Comparison of ENCODE assay signal across 1 cellular context in the genomic region with DNA sequence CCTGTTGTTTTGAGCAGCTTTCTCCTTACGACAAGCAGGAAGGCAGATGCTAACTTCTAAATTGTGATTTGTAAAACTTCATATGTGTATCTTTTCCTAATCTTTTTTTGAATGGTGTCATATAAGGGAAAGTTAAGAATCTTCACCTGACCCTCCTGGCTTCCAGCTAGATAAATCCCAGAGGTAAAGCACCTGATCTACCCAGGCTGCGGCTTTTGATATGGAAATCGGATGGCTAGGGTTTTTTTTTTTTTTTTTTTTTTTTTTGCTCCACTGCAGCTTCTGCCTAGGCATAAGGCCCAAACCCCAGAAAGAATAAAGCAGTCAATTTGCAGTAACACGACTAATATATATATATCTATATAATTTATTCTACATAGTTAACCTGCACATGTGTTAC.
TF ChIP-seq lines count a peak whose summit lies in the region.

No MANE protein-coding gene starts in this region.

TF ChIP-seq in WTC11, 78 proteins besides CTCF, POLR2A, EP300 and RAD21 (continued from another document):
- TF ChIP-seq, protein P1, sequence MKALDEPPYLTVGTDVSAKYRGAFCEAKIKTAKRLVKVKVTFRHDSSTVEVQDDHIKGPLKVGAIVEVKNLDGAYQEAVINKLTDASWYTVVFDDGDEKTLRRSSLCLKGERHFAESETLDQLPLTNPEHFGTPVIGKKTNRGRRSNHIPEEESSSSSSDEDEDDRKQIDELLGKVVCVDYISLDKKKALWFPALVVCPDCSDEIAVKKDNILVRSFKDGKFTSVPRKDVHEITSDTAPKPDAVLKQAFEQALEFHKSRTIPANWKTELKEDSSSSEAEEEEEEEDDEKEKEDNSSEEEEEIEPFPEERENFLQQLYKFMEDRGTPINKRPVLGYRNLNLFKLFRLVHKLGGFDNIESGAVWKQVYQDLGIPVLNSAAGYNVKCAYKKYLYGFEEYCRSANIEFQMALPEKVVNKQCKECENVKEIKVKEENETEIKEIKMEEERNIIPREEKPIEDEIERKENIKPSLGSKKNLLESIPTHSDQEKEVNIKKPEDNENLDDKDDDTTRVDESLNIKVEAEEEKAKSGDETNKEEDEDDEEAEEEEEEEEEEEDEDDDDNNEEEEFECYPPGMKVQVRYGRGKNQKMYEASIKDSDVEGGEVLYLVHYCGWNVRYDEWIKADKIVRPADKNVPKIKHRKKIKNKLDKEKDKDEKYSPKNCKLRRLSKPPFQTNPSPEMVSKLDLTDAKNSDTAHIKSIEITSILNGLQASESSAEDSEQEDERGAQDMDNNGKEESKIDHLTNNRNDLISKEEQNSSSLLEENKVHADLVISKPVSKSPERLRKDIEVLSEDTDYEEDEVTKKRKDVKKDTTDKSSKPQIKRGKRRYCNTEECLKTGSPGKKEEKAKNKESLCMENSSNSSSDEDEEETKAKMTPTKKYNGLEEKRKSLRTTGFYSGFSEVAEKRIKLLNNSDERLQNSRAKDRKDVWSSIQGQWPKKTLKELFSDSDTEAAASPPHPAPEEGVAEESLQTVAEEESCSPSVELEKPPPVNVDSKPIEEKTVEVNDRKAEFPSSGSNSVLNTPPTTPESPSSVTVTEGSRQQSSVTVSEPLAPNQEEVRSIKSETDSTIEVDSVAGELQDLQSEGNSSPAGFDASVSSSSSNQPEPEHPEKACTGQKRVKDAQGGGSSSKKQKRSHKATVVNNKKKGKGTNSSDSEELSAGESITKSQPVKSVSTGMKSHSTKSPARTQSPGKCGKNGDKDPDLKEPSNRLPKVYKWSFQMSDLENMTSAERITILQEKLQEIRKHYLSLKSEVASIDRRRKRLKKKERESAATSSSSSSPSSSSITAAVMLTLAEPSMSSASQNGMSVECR (CRISPR knock-in tag; IDR thresholded peaks at IDR 0.05; ENCODE audit: borderline replicate concordance): no peak
- TF ChIP-seq SOX15 (CRISPR knock-in tag; IDR thresholded peaks at IDR 0.05) (no peak), NFYB (CRISPR knock-in tag; conservative IDR thresholded peaks at IDR 0.05; ENCODE audit: low read depth) (no peak), SMAD4 (CRISPR knock-in tag; IDR thresholded peaks at IDR 0.05) (no peak), ZNF263 (CRISPR knock-in tag; IDR thresholded peaks at IDR 0.05; ENCODE audit: low read depth) (no peak), PRRX2 (CRISPR knock-in tag; IDR thresholded peaks at IDR 0.05) (no peak), TP53 (CRISPR knock-in tag; IDR thresholded peaks at IDR 0.05) (no peak), ZNF232 (CRISPR knock-in tag; IDR thresholded peaks at IDR 0.05) (no peak)
